25 cellular contexts compared by ENCODE assay signal in genomic region chr6:49666930-49667369, GRCh38. TPM values are rescaled to one million over a fixed set of nuclear protein-coding genes. Genes with fewer than 3 reads are reported as not detected.
"Had no signal": no experiment of that assay in that cellular context is flagged by ENCODE, and none has a peak within 500 bp of the region (broad histone marks: within the 10 kb centered on the region; RNA-seq: fewer than 3 reads in every experiment).

No MANE protein-coding gene starts in this region.

- H3K9me3 Mint-ChIP-seq: activated naive CD8-positive, alpha-beta T cell treated with anti-CD3 and anti-CD28 coated beads, Interleukin-2, amount 10 ng/mL, durations not matched to agents 7 days and 5 days; activated T-cell treated with anti-CD3 and anti-CD28 coated beads, Interleukin-2, amount 50 U/mL, for 4 hours had no signal

- H3K9me3 ChIP-seq: right lobe of liver, transverse colon had no signal

- H3K4me3 Mint-ChIP-seq: activated CD8-positive, alpha-beta memory T cell treated with anti-CD3 and anti-CD28 coated beads, Interleukin-2, amount 10 ng/mL, durations not matched to agents 7 days and 5 days; activated naive CD8-positive, alpha-beta T cell treated with anti-CD3 and anti-CD28 coated beads, Interleukin-2, amount 10 ng/mL, durations not matched to agents 7 days and 5 days; activated T-cell treated with anti-CD3 and anti-CD28 coated beads, Interleukin-2, amount 50 U/mL, for 4 hours; naive thymus-derived CD4-positive, alpha-beta T cell; stimulated activated naive B cell treated with anti-CD40 and anti-IgM and Interleukin-4, amounts not matched to agents 10 μg/mL and 1 μg/mL and 100 μg/mL, for 72 hours; T-cell had no signal

- H3K36me3 Mint-ChIP-seq: activated CD8-positive, alpha-beta memory T cell treated with anti-CD3 and anti-CD28 coated beads, Interleukin-2, amount 10 ng/mL, durations not matched to agents 7 days and 5 days; activated naive CD8-positive, alpha-beta T cell treated with anti-CD3 and anti-CD28 coated beads, Interleukin-2, amount 10 ng/mL, durations not matched to agents 7 days and 5 days; naive thymus-derived CD4-positive, alpha-beta T cell; stimulated activated naive B cell treated with anti-CD40 and anti-IgM and Interleukin-4, amounts not matched to agents 10 μg/mL and 1 μg/mL and 100 μg/mL, for 72 hours; T-cell had no signal

- H3K36me3 ChIP-seq: esophagus muscularis mucosa, right lobe of liver, transverse colon had no signal

- H3K27me3 Mint-ChIP-seq: activated CD8-positive, alpha-beta memory T cell treated with anti-CD3 and anti-CD28 coated beads, Interleukin-2, amount 10 ng/mL, durations not matched to agents 7 days and 5 days; activated naive CD8-positive, alpha-beta T cell treated with anti-CD3 and anti-CD28 coated beads, Interleukin-2, amount 10 ng/mL, durations not matched to agents 7 days and 5 days; naive thymus-derived CD4-positive, alpha-beta T cell; progenitor cell of endocrine pancreas; stimulated activated naive B cell treated with anti-CD40 and anti-IgM and Interleukin-4, amounts not matched to agents 10 μg/mL and 1 μg/mL and 100 μg/mL, for 72 hours; T-cell had no signal

- H3K4me1 Mint-ChIP-seq: activated CD8-positive, alpha-beta memory T cell treated with anti-CD3 and anti-CD28 coated beads, Interleukin-2, amount 10 ng/mL, durations not matched to agents 7 days and 5 days; T-cell had no signal

- H3K4me1 ChIP-seq: esophagus muscularis mucosa, right lobe of liver, transverse colon had no signal

- DNase-seq: activated CD4-positive, alpha-beta T cell treated with anti-CD3 and anti-CD28 coated beads for 1 hour; activated CD4-positive, alpha-beta T cell treated with anti-CD3 and anti-CD28 coated beads, Interleukin-2, amount 50 U/mL, for 48 hours; activated CD8-positive, alpha-beta memory T cell treated with anti-CD3 and anti-CD28 coated beads, Interleukin-2, amount 10 ng/mL, durations not matched to agents 7 days and 5 days; activated gamma-delta T cell treated with Interleukin-2 at 50 U/mL for 16 hours; activated naive CD8-positive, alpha-beta T cell treated with anti-CD3 and anti-CD28 coated beads, Interleukin-2, amount 10 ng/mL, durations not matched to agents 7 days and 5 days; activated T-cell treated with anti-CD3 and anti-CD28 coated beads, Interleukin-2, amount 50 U/mL, for 4 hours; anterior cingulate cortex; cerebellar nuclear complex; dermis blood vessel endothelial cell; head of caudate nucleus; left colon; naive thymus-derived CD4-positive, alpha-beta T cell; nucleus accumbens; right lobe of liver; stimulated activated CD4-positive, alpha-beta T cell treated with anti-CD3 and anti-CD28 coated beads, Interleukin-1b, Interleukin-23, amount 100 ng/mL, for 48 hours; stimulated activated naive B cell treated with anti-CD40 and anti-IgM and Interleukin-4, amounts not matched to agents 10 μg/mL and 1 μg/mL and 100 μg/mL, for 72 hours; substantia nigra; T-cell; T1000; transverse colon had no signal

- H3K27ac ChIP-seq: esophagus muscularis mucosa, right lobe of liver, transverse colon had no signal

- H3K27me3 ChIP-seq: esophagus muscularis mucosa, right lobe of liver, transverse colon had no signal

- H3K4me3 ChIP-seq: esophagus muscularis mucosa, lung, right lobe of liver, transverse colon had no signal

- H3K27ac Mint-ChIP-seq: activated CD8-positive, alpha-beta memory T cell treated with anti-CD3 and anti-CD28 coated beads, Interleukin-2, amount 10 ng/mL, durations not matched to agents 7 days and 5 days; activated naive CD8-positive, alpha-beta T cell treated with anti-CD3 and anti-CD28 coated beads, Interleukin-2, amount 10 ng/mL, durations not matched to agents 7 days and 5 days; naive thymus-derived CD4-positive, alpha-beta T cell; progenitor cell of endocrine pancreas; stimulated activated naive B cell treated with anti-CD40 and anti-IgM and Interleukin-4, amounts not matched to agents 10 μg/mL and 1 μg/mL and 100 μg/mL, for 72 hours; T-cell had no signal

- ATAC-seq: activated CD8-positive, alpha-beta memory T cell treated with anti-CD3 and anti-CD28 coated beads, Interleukin-2, amount 10 ng/mL, durations not matched to agents 7 days and 5 days; activated T-cell treated with anti-CD3 and anti-CD28 coated beads, Interleukin-2, amount 50 U/mL, for 4 hours; left colon; naive thymus-derived CD4-positive, alpha-beta T cell; right lobe of liver; stimulated activated naive B cell treated with anti-CD40 and anti-IgM and Interleukin-4, amounts not matched to agents 10 μg/mL and 1 μg/mL and 100 μg/mL, for 72 hours; T-cell had no signal

RNA-seq across cellular contexts. Expression of gene RHAG, which starts 30.3 kb away (rescaled TPM):
- total RNA-seq: activated CD8-positive, alpha-beta memory T cell treated with anti-CD3 and anti-CD28 coated beads, Interleukin-2, amount 10 ng/mL, durations not matched to agents 7 days and 5 days; activated naive CD8-positive, alpha-beta T cell treated with anti-CD3 and anti-CD28 coated beads, Interleukin-2, amount 10 ng/mL, durations not matched to agents 7 days and 5 days; dermis blood vessel endothelial cell; fibroblast of villous mesenchyme; left colon; mononuclear cell; naive thymus-derived CD4-positive, alpha-beta T cell; progenitor cell of endocrine pancreas had no signal
- polyA plus RNA-seq: naive thymus-derived CD4-positive, alpha-beta T cell had no signal

RNA-seq across cellular contexts. Expression of gene CRISP2, which starts 46.4 kb away (rescaled TPM):
- total RNA-seq: activated CD8-positive, alpha-beta memory T cell treated with anti-CD3 and anti-CD28 coated beads, Interleukin-2, amount 10 ng/mL, durations not matched to agents 7 days and 5 days; activated naive CD8-positive, alpha-beta T cell treated with anti-CD3 and anti-CD28 coated beads, Interleukin-2, amount 10 ng/mL, durations not matched to agents 7 days and 5 days; activated T-cell treated with anti-CD3 and anti-CD28 coated beads, Interleukin-2, amount 50 U/mL, for 4 hours; dermis blood vessel endothelial cell; esophagus muscularis mucosa; fibroblast of villous mesenchyme; left colon; mononuclear cell; naive thymus-derived CD4-positive, alpha-beta T cell; progenitor cell of endocrine pancreas; right lobe of liver; T-cell; transverse colon had no signal
- polyA plus RNA-seq: naive thymus-derived CD4-positive, alpha-beta T cell had no signal
